Comparison of ENCODE assay signal across 8 cellular contexts in genomic region chr1:148048423-148049112, GRCh38.
A peak's percentile ranks its signal among the peaks of the same experiment; 100 is the strongest.
DNase-seq lines count a peak whose midpoint lies in the region; ATAC-seq, FAIRE-seq and TF ChIP-seq lines count a peak whose summit lies in the region.
"Not testable (repeated sequence)": the region's sequence is repeated elsewhere in the genome, so short reads cannot be mapped to it uniquely, and the experiment has no call there.

No MANE protein-coding gene starts in this region.

- intact Hi-C loops in ascending aorta (cut with DNase I); endothelial cell of umbilical vein (cut with micrococcal nuclease): not testable (repeated sequence)

- DNase-seq in CD1c-positive myeloid dendritic cell (ENCODE audit: extremely low spot score): peak; percentile 3
- DNase-seq in activated CD8-positive, alpha-beta T cell treated with anti-CD3 and anti-CD28 coated beads, Interleukin-2, amount 10 ng/mL, durations not matched to agents 7 days and 5 days; ascending aorta (ENCODE audit: low spot score in 2 of 2); endothelial cell of umbilical vein (ENCODE audit: low read depth, low spot score): not testable (repeated sequence)
- peak; percentile 18 for DNase-seq in stimulated activated CD4-positive, alpha-beta T cell treated with anti-CD3 and anti-CD28 coated beads, Interleukin-4, amount 100 ng/mL, for 24 hours

- CTCF ChIA-PET in activated CD8-positive, alpha-beta T cell treated with anti-CD3 and anti-CD28 coated beads, Interleukin-2, amount 10 ng/mL, durations not matched to agents 7 days and 5 days (lab: Charles Lee); endothelial cell of umbilical vein (lab: Charles Lee): not testable (repeated sequence)

- POLR2A ChIA-PET in activated CD8-positive, alpha-beta T cell treated with anti-CD3 and anti-CD28 coated beads, Interleukin-2, amount 10 ng/mL, durations not matched to agents 7 days and 5 days (lab: Charles Lee); endothelial cell of umbilical vein (lab: Charles Lee): not testable (repeated sequence)

- not testable (repeated sequence) for H3K9me3 ChIP-seq in HUES64 (ENCODE audit: insufficient read depth, low read depth, low read length); ascending aorta; endothelial cell of umbilical vein (replicated peaks; ENCODE audit: control insufficient read depth, insufficient read depth, low read length); iPS-15b (ENCODE audit: control insufficient read depth, insufficient read depth, low read length)

- H2AFZ ChIP-seq in endothelial cell of umbilical vein (ENCODE audit: low read depth, low read length): not testable (repeated sequence)

- not testable (repeated sequence) for H4K20me1 ChIP-seq in endothelial cell of umbilical vein (replicated peaks; ENCODE audit: control insufficient read depth, extremely low read depth, insufficient read depth, low read length)

- peak; percentile 62 for FAIRE-seq in endothelial cell of umbilical vein (lab: Jason Lieb, UNC)

- 4% methylated on average over 30 of the region's 51 CpGs for WGBS in HUES64

- peak; percentile 19 for ATAC-seq in activated CD8-positive, alpha-beta T cell treated with anti-CD3 and anti-CD28 coated beads, Interleukin-2, amount 10 ng/mL, durations not matched to agents 7 days and 5 days

- H3K79me2 ChIP-seq in endothelial cell of umbilical vein (ENCODE audit: control insufficient read depth, insufficient read depth, low read length): not testable (repeated sequence)

- not testable (repeated sequence) for H3K27ac Mint-ChIP-seq in activated CD8-positive, alpha-beta T cell treated with anti-CD3 and anti-CD28 coated beads, Interleukin-2, amount 10 ng/mL, durations not matched to agents 7 days and 5 days; nephron

- not testable (repeated sequence) for H3K4me1 ChIP-seq in HUES64 (ENCODE audit: insufficient read depth, low read length); ascending aorta; endothelial cell of umbilical vein (ENCODE audit: control insufficient read depth, extremely low read depth, insufficient read depth, low read length); iPS-15b (ENCODE audit: control insufficient read depth, insufficient read depth, low read length)

- H3K4me3 ChIP-seq in HUES64 (ENCODE audit: low read length) (peak overlapping the region; percentile 61), ascending aorta (peak overlapping the region; percentile 34 to 47), iPS-15b (ENCODE audit: low read depth, low read length) (peak overlapping the region; percentile 50)
- H3K4me3 ChIP-seq in endothelial cell of umbilical vein (replicated peaks in 1 of 3; ENCODE audit: insufficient read depth in 1 of 3, low read depth in 1 of 3, low read length in 3 of 3): not testable (repeated sequence)

- BruUV-seq in endothelial cell of umbilical vein (replicated peaks; lab: Mats Ljungman, UMichigan): not testable (repeated sequence)

- H3K27me3 ChIP-seq in HUES64 (ENCODE audit: insufficient read depth, low read length); ascending aorta; endothelial cell of umbilical vein (ENCODE audit: control insufficient read depth in 2 of 2, insufficient read depth in 2 of 2, low read length in 2 of 2); iPS-15b (ENCODE audit: control insufficient read depth, insufficient read depth, low read length): not testable (repeated sequence)

- H3K27me3 Mint-ChIP-seq in activated CD8-positive, alpha-beta T cell treated with anti-CD3 and anti-CD28 coated beads, Interleukin-2, amount 10 ng/mL, durations not matched to agents 7 days and 5 days (ENCODE audit: low read depth): peaks cover 10% of the 10 kb centered on the region
- H3K27me3 Mint-ChIP-seq in nephron (ENCODE audit: low read depth): peaks cover 11% of the 10 kb centered on the region

- not testable (repeated sequence) for H3K4me2 ChIP-seq in endothelial cell of umbilical vein (ENCODE audit: insufficient read depth, low read length)

- H3K9ac ChIP-seq in HUES64 (ENCODE audit: low read depth, low read length): peak overlapping the region; percentile 52
- H3K9ac ChIP-seq in endothelial cell of umbilical vein (replicated peaks; ENCODE audit: extremely low read depth, insufficient read depth, low read length); iPS-15b (ENCODE audit: low read depth, low read length): not testable (repeated sequence)

- not testable (repeated sequence) for TF ChIP-seq POLR2A in endothelial cell of umbilical vein (IDR thresholded peaks at IDR 0.05; ENCODE audit: low read depth, low read length)

- dilution Hi-C loops in endothelial cell of umbilical vein (cut with MboI; ENCODE audit: extremely low pct_ligation_motif_present, low sequenced_read_pairs): not testable (repeated sequence)

- H3K36me3 Mint-ChIP-seq in activated CD8-positive, alpha-beta T cell treated with anti-CD3 and anti-CD28 coated beads, Interleukin-2, amount 10 ng/mL, durations not matched to agents 7 days and 5 days (ENCODE audit: low read depth); nephron (ENCODE audit: low read depth): not testable (repeated sequence)

- peak overlapping the region; percentile 66 for H3K4me3 Mint-ChIP-seq in activated CD8-positive, alpha-beta T cell treated with anti-CD3 and anti-CD28 coated beads, Interleukin-2, amount 10 ng/mL, durations not matched to agents 7 days and 5 days
- peak overlapping the region; percentile 83 to 85 (median 84) for H3K4me3 Mint-ChIP-seq in nephron

- H3K36me3 ChIP-seq in HUES64 (ENCODE audit: insufficient read depth, low read length); ascending aorta; endothelial cell of umbilical vein (ENCODE audit: control insufficient read depth in 2 of 2, extremely low read depth in 1 of 2, insufficient read depth in 2 of 2, low read length in 2 of 2); iPS-15b (ENCODE audit: control insufficient read depth, insufficient read depth, low read length): not testable (repeated sequence)

- H3K9me1 ChIP-seq in endothelial cell of umbilical vein (replicated peaks; ENCODE audit: control insufficient read depth, extremely low read depth, insufficient read depth, low read length): not testable (repeated sequence)

- H3K27ac ChIP-seq in HUES64 (ENCODE audit: low read depth, low read length); ascending aorta; endothelial cell of umbilical vein (ENCODE audit: insufficient read depth, low read depth, low read length): not testable (repeated sequence)

- not testable (repeated sequence) for H3K9me3 Mint-ChIP-seq in activated CD8-positive, alpha-beta T cell treated with anti-CD3 and anti-CD28 coated beads, Interleukin-2, amount 10 ng/mL, durations not matched to agents 7 days and 5 days (ENCODE audit: insufficient read depth); nephron

- TF ChIP-seq CTCF in ascending aorta (IDR thresholded peaks at IDR 0.05); endothelial cell of umbilical vein (IDR thresholded peaks at IDR 0.05; ENCODE audit: extremely low read depth in 1 of 2, insufficient read depth in 1 of 2, low read depth in 1 of 2, low read length in 2 of 2); nephron (IDR thresholded peaks at IDR 0.05; ENCODE audit: unreplicated experiment in 3 of 3): not testable (repeated sequence)

- not testable (repeated sequence) for H3K4me1 Mint-ChIP-seq in activated CD8-positive, alpha-beta T cell treated with anti-CD3 and anti-CD28 coated beads, Interleukin-2, amount 10 ng/mL, durations not matched to agents 7 days and 5 days (ENCODE audit: low read depth); nephron
